In genomic region chrX:17860811-17861495, GRCh38 we compare ENCODE assay signal across 9 cellular contexts. TPM values are rescaled to one million over a fixed set of nuclear protein-coding genes. Genes with fewer than 3 reads are reported as not detected.
A peak's percentile ranks its signal among the peaks of the same experiment; 100 is the strongest.
DNase-seq lines count a peak whose midpoint lies in the region; ATAC-seq and TF ChIP-seq lines count a peak whose summit lies in the region.
"Had no signal": no experiment of that assay in that cellular context is flagged by ENCODE, and none has a peak within 500 bp of the region (broad histone marks: within the 10 kb centered on the region; RNA-seq: fewer than 3 reads in every experiment).

Gene RAI2 (minus strand): TSS chrX:17861298. CDS start chrX:17802010, 59,288 bp downstream.

- WGBS in ectodermal cell, 2 experiments: 0% methylated on average over 90 to 93 of the region's 98 CpGs
- 0 to 34% methylated on average over 2 to 29 of the region's 98 CpGs for WGBS in tibial nerve, 2 donors

- H3K27ac Mint-ChIP-seq in T-helper 2 cell treated with Interferon-gamma antibody and Interleukin-4, amounts not matched to agents 5 μg/mL and 100 μg/mL, for 36 hours: no peak within 1 kb of the TSS

- H3K4me1 ChIP-seq in HAP-1 (no peaks in the 10 kb centered on the region), ectodermal cell (ENCODE audit: control insufficient read depth, insufficient read depth, low read length) (peaks cover 8% of the 10 kb centered on the region), muscle layer of colon (ENCODE audit: insufficient read depth, low read length) (peaks cover 4% of the 10 kb centered on the region), tibial nerve (peaks cover 0 to 4% (median 0%) of the 10 kb centered on the region in 4 donors)

- H3K36me3 ChIP-seq in HAP-1 (replicated peaks) (no peaks in the 10 kb centered on the region), ectodermal cell (ENCODE audit: control insufficient read depth, insufficient read depth, low read length) (no peaks in the 10 kb centered on the region), muscle layer of colon (ENCODE audit: insufficient read depth, low read length) (no peaks in the 10 kb centered on the region), tibial nerve (no peaks in the 10 kb centered on the region)

- H3K27ac ChIP-seq in ectodermal cell (ENCODE audit: insufficient read depth, low read depth, low read length, poor library complexity, severe bottlenecking) (no peak within 1 kb of the TSS), muscle layer of colon (ENCODE audit: low read depth, low read length) (no peak within 1 kb of the TSS), tibial nerve (peak within 1 kb of the TSS in 3 of 4 donors; percentile 34 to 84 (median 44))

- H3K27me3 ChIP-seq in HAP-1 (ENCODE audit: low read depth): peaks cover 68% of the 10 kb centered on the region
- peaks cover 69% of the 10 kb centered on the region for H3K27me3 ChIP-seq in ectodermal cell (ENCODE audit: control insufficient read depth, insufficient read depth, low read length, poor library complexity, severe bottlenecking)
- H3K27me3 ChIP-seq in muscle layer of colon (ENCODE audit: control insufficient read depth in 1 of 2, insufficient read depth in 2 of 2, low read length in 2 of 2): peaks cover 0 to 6% of the 10 kb centered on the region in 2 donors
- H3K27me3 ChIP-seq in tibial nerve: peaks cover 0 to 6% of the 10 kb centered on the region in 2 donors

- H3K4me1 Mint-ChIP-seq in T-helper 2 cell treated with Interferon-gamma antibody and Interleukin-4, amounts not matched to agents 5 μg/mL and 100 μg/mL, for 36 hours (ENCODE audit: low read depth): no peaks in the 10 kb centered on the region

- H3K4me3 Mint-ChIP-seq in T-helper 2 cell treated with Interferon-gamma antibody and Interleukin-4, amounts not matched to agents 5 μg/mL and 100 μg/mL, for 36 hours: peak within 1 kb of the TSS; percentile 47

- TF ChIP-seq POLR2A in tibial nerve (IDR thresholded peaks at IDR 0.05): no peak

- no peaks in the 10 kb centered on the region for H3K9me3 Mint-ChIP-seq in T-helper 2 cell treated with Interferon-gamma antibody and Interleukin-4, amounts not matched to agents 5 μg/mL and 100 μg/mL, for 36 hours

- DNase-seq in HAP-1 (ENCODE audit: low spot score in 2 of 2): peak in 1 of 2 experiments; percentile 47
- no peak for DNase-seq in T-helper 2 cell treated with Interferon-gamma antibody and Interleukin-4, amounts not matched to agents 5 μg/mL and 100 μg/mL, for 36 hours (ENCODE audit: low spot score)
- DNase-seq in tibial nerve (ENCODE audit: low spot score in 2 of 2): peak in 1 of 2 donors; percentile 18
- DNase-seq in NOMO-1 treated with dmso at 0.1 percent for 144 hours (lab: John Stamatoyannopoulos, UW; ENCODE audit: unreplicated experiment): no peak
- DNase-seq in GM19240 (ENCODE audit: insufficient read length, low spot score): no peak

- H3K9ac ChIP-seq in muscle layer of colon (ENCODE audit: low read length): peak within 1 kb of the TSS; percentile 31

- no peak for TF ChIP-seq CTCF in tibial nerve (IDR thresholded peaks at IDR 0.05)

- H3K9me3 ChIP-seq in HAP-1 (no peaks in the 10 kb centered on the region), ectodermal cell (ENCODE audit: control insufficient read depth, low read length) (no peaks in the 10 kb centered on the region), muscle layer of colon (ENCODE audit: low read length) (no peaks in the 10 kb centered on the region), tibial nerve (no peaks in the 10 kb centered on the region)

- H3K36me3 Mint-ChIP-seq in T-helper 2 cell treated with Interferon-gamma antibody and Interleukin-4, amounts not matched to agents 5 μg/mL and 100 μg/mL, for 36 hours (ENCODE audit: low read depth): no peaks in the 10 kb centered on the region

- in situ Hi-C loops in HAP-1 (cut with MboI; ENCODE audit: low sequenced_read_pairs): no loop called here

- TF ChIP-seq EP300 in tibial nerve (IDR thresholded peaks at IDR 0.05): peak in 1 of 2 donors; percentile 20

- H3K27me3 Mint-ChIP-seq in T-helper 2 cell treated with Interferon-gamma antibody and Interleukin-4, amounts not matched to agents 5 μg/mL and 100 μg/mL, for 36 hours (ENCODE audit: low read depth): peaks cover 45% of the 10 kb centered on the region

- peak within 1 kb of the TSS; percentile 25 for H3K4me3 ChIP-seq in HAP-1
- H3K4me3 ChIP-seq in ectodermal cell (ENCODE audit: insufficient read depth, low read depth, low read length): peak within 1 kb of the TSS; percentile 41
- peak within 1 kb of the TSS; percentile 56 to 64 for H3K4me3 ChIP-seq in muscle layer of colon (ENCODE audit: low read depth in 1 of 2, low read length in 2 of 2)
- H3K4me3 ChIP-seq in tibial nerve: peak within 1 kb of the TSS; percentile 35 to 70 (median 46)

- ATAC-seq in GM21619 (IDR thresholded peaks at IDR 0.05; ENCODE audit: unreplicated experiment): no peak

RNA-seq across cellular contexts. Expression of gene RAI2, which starts in this region (rescaled TPM):
- 2.4 TPM for polyA plus RNA-seq in ectodermal cell (2013, experiment 1 of 4)
- polyA plus RNA-seq in ectodermal cell (2013, experiment 2 of 4): 2.7 TPM
- 1.9 TPM for polyA plus RNA-seq in ectodermal cell (2013, experiment 3 of 4)
- 2.2 TPM for polyA plus RNA-seq in ectodermal cell (2013, experiment 4 of 4)
- total RNA-seq in tibial nerve: 10 to 100 TPM; 17.1 to 25.1 (median 23.4) TPM
- total RNA-seq: M059J had no signal

Comparison
In these comparisons a context has a peak if more than half of its experiments do, and no peak if none do; other contexts are left out.
1. H3K27ac ChIP-seq: peak in tibial nerve (3 of 4); none in ectodermal cell (single experiment) and muscle layer of colon (single experiment).
2. Peak in every context shown above with its lines, with median percentiles within 50 percentile points of each other: H3K4me3 ChIP-seq.